In the genomic region with DNA sequence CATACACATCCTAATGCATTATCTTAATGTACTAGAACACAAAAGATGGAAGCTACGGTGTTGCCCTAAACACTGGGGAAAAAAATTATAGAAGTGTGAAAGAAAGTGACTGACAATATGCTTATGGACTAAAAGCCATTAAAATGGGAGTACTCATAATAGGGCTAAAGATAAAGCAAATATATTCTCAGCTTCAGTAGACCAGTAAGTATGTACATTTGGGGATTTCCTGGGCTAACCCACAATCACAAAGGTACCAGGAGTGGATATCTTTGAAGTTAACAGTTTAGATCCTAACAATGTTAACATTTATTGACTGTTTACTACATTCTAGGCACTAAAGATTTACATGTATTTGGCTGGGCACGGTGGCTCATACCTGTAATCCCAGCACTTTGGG, we compare ENCODE assay signal across 19 cellular contexts.
"Had no signal": no experiment of that assay in that cellular context is flagged by ENCODE, and none has a peak within 500 bp of the region (broad histone marks: within the 10 kb centered on the region; RNA-seq: fewer than 3 reads in every experiment).

No MANE protein-coding gene starts in this region.

- ATAC-seq: foreskin keratinocyte, left ventricle myocardium superior, upper lobe of right lung had no signal

- H3K4me1 Mint-ChIP-seq: endodermal cell, nephron had no signal

- H3K27me3 Mint-ChIP-seq: naive B cell had no signal

- H3K9me3 ChIP-seq: colonic mucosa, right atrium auricular region, sigmoid colon, testis, upper lobe of right lung, vagina had no signal

- H3K27ac ChIP-seq: colonic mucosa, foreskin keratinocyte, right atrium auricular region, sigmoid colon, skin epidermis, testis, tibial nerve, upper lobe of right lung, vagina had no signal

- H3K4me3 Mint-ChIP-seq: endodermal cell, naive B cell, nephron had no signal

- H3K27ac Mint-ChIP-seq: endodermal cell had no signal

- DNase-seq: colonic mucosa; effector CD4-positive, alpha-beta T cell; endodermal cell; erythroblast; kidney; left colon; left ventricle myocardium superior; naive B cell; sigmoid colon; stimulated activated CD4-positive, alpha-beta T cell treated with anti-CD3 and anti-CD28 coated beads, Interleukin-2, amount 100 ng/mL, for 24 hours; stimulated activated naive CD4-positive, alpha-beta T cell; testis; upper lobe of right lung had no signal
